12 cellular contexts compared by ENCODE assay signal in genomic region chr20:19981091-19981490, GRCh38. TPM values are rescaled to one million over a fixed set of nuclear protein-coding genes. Genes with fewer than 3 reads are reported as not detected.
DNase-seq lines count a peak whose midpoint lies in the region; ATAC-seq and TF ChIP-seq lines count a peak whose summit lies in the region.
"Had no signal": no experiment of that assay in that cellular context is flagged by ENCODE, and none has a peak within 500 bp of the region (broad histone marks: within the 10 kb centered on the region; RNA-seq: fewer than 3 reads in every experiment).

No MANE protein-coding gene starts in this region.

- H3K27ac ChIP-seq in HEK293 (ENCODE audit: extremely low read depth, low read depth, low read length) (no peak overlapping the region), left ventricle myocardium inferior (replicated peaks) (peak overlapping the region; percentile 96), smooth muscle cell (ENCODE audit: low read depth) (peak overlapping the region; percentile 55)
- H3K27ac ChIP-seq: neutrophil had no signal

- no peak for ATAC-seq in HG03196 (IDR thresholded peaks at IDR 0.05; ENCODE audit: unreplicated experiment)

- H3K9ac ChIP-seq in adipocyte (ENCODE audit: low read length) (no peak overlapping the region), smooth muscle cell (ENCODE audit: low read depth) (no peak overlapping the region)

- no peak for TF ChIP-seq CTCF in HEK293 (tag by site-specific recombination; IDR thresholded peaks at IDR 0.05)
- no peak for TF ChIP-seq CTCF in left ventricle myocardium inferior (IDR thresholded peaks at IDR 0.05; ENCODE audit: borderline replicate concordance)
- no peak for TF ChIP-seq CTCF in smooth muscle cell (IDR thresholded peaks at IDR 0.05; ENCODE audit: borderline replicate concordance, insufficient read depth, poor library complexity, severe bottlenecking)

- peaks cover 13% of the 10 kb centered on the region for H3K4me1 ChIP-seq in HEK293 (ENCODE audit: control insufficient read depth, insufficient read depth, low read length)
- H3K4me1 ChIP-seq in adipocyte (ENCODE audit: control insufficient read depth, insufficient read depth, low read length): peaks cover 46% of the 10 kb centered on the region
- H3K4me1 ChIP-seq in left ventricle myocardium inferior: peaks cover 100% of the 10 kb centered on the region
- peaks cover 32% of the 10 kb centered on the region for H3K4me1 ChIP-seq in smooth muscle cell (ENCODE audit: low read depth)

- DNase-seq in adipocyte (ENCODE audit: low read depth): peak; percentile 20
- no peak for DNase-seq in left ventricle myocardium inferior
- no peak for DNase-seq in smooth muscle cell (lab: John Stamatoyannopoulos, UW; ENCODE audit: unreplicated experiment)
- no peak for DNase-seq in head of caudate nucleus
- DNase-seq in HEK293T (ENCODE audit: extremely low spot score): no peak
- DNase-seq in mesenteric fat pad (ENCODE audit: low spot score): no peak
- DNase-seq: central memory CD4-positive, alpha-beta T cell; DMS79 treated with DMSO at 0.1 percent for 48 hours; NCI-H345 had no signal

- peaks cover 66% of the 10 kb centered on the region for H4K20me1 ChIP-seq in smooth muscle cell (ENCODE audit: low read depth)

- CTCF ChIA-PET in HEK293 (lab: Yijun Ruan, JAX) (interaction anchor here (0.5 to 0.7 kb wide), 2 partner anchors 13 to 54 kb away, joined by 3 read pairs; no protein-coding TSS in a partner anchor), HEK293T (lab: Yijun Ruan, JAX) (interaction anchor here (0.7 kb wide), 1 partner anchor 241 kb away, joined by 3 read pairs; no protein-coding TSS in a partner anchor)

- H3K4me3 ChIP-seq in HEK293 (ENCODE audit: low read depth, low read length) (no peak overlapping the region), adipocyte (ENCODE audit: low read length) (no peak overlapping the region), left ventricle myocardium inferior (no peak overlapping the region), smooth muscle cell (no peak overlapping the region)

- peaks cover 34% of the 10 kb centered on the region for H3F3A ChIP-seq in smooth muscle cell (ENCODE audit: low read depth)

- peaks cover 90% of the 10 kb centered on the region for H3K79me2 ChIP-seq in smooth muscle cell (ENCODE audit: low read depth)

- POLR2A ChIA-PET in HEK293 (lab: Yijun Ruan, JAX) (interaction anchor here (1.5 kb wide), 1 partner anchor 12 kb away, joined by 5 read pairs; no protein-coding TSS in a partner anchor), HEK293T (lab: Yijun Ruan, JAX) (no interaction called here)

- H2AFZ ChIP-seq in smooth muscle cell (ENCODE audit: low read depth): no peak overlapping the region

- H3K9me3 ChIP-seq in HEK293 (ENCODE audit: control insufficient read depth, insufficient read depth, low read depth, low read length) (no peaks in the 10 kb centered on the region), adipocyte (ENCODE audit: control insufficient read depth, low read length) (no peaks in the 10 kb centered on the region), left ventricle myocardium inferior (replicated peaks) (no peaks in the 10 kb centered on the region), smooth muscle cell (replicated peaks; ENCODE audit: low read depth) (no peaks in the 10 kb centered on the region)
- H3K9me3 ChIP-seq: neutrophil had no signal

- peak overlapping the region; percentile 47 for H3K4me2 ChIP-seq in smooth muscle cell

- intact Hi-C loops in left ventricle myocardium inferior (cut with micrococcal nuclease) (no loop called here), head of caudate nucleus (cut with DNase I) (no loop called here)

- no peaks in the 10 kb centered on the region for H3K36me3 ChIP-seq in HEK293 (ENCODE audit: control insufficient read depth in 2 of 2, insufficient read depth in 1 of 2, low read length in 2 of 2)
- no peaks in the 10 kb centered on the region for H3K36me3 ChIP-seq in adipocyte (ENCODE audit: control insufficient read depth, insufficient read depth, low read length, severe bottlenecking)
- peaks cover 29% of the 10 kb centered on the region for H3K36me3 ChIP-seq in left ventricle myocardium inferior
- H3K36me3 ChIP-seq in smooth muscle cell (ENCODE audit: low read depth): peaks cover 3% of the 10 kb centered on the region
- H3K36me3 ChIP-seq: neutrophil had no signal

- no peaks in the 10 kb centered on the region for H3K27me3 ChIP-seq in adipocyte (replicated peaks; ENCODE audit: control insufficient read depth, insufficient read depth, low read length)
- H3K27me3 ChIP-seq in left ventricle myocardium inferior (ENCODE audit: low read depth): no peaks in the 10 kb centered on the region
- H3K27me3 ChIP-seq in smooth muscle cell (ENCODE audit: low read depth): no peaks in the 10 kb centered on the region

- WGBS in smooth muscle cell (ENCODE audit: low lambda C conversion rate): 22% methylated on average over 7 of the region's 7 CpGs

TF ChIP-seq in HEK293, 187 proteins besides CTCF, POLR2A, EP300 and RAD21:
- TF ChIP-seq ZBTB48 (tag by site-specific recombination; IDR thresholded peaks at IDR 0.05): peak; percentile 64; the same call in 1 of the 2 replicates
- 0 out of 2 replicates have a peak, but pooled peaks have one; percentile 12 for TF ChIP-seq ZNF398 (tag by site-specific recombination; IDR thresholded peaks at IDR 0.05)
- peak; percentile 17 for TF ChIP-seq SETDB1 (IDR thresholded peaks at IDR 0.05; ENCODE audit: insufficient read length, low read length)
- TF ChIP-seq ELK4 (IDR thresholded peaks at IDR 0.05; ENCODE audit: borderline replicate concordance, low read depth, low read length): no peak
- no peak for TF ChIP-seq ZNF302 (tag by site-specific recombination; IDR thresholded peaks at IDR 0.05; ENCODE audit: low read depth)
- TF ChIP-seq SP7 (tag by site-specific recombination; IDR thresholded peaks at IDR 0.05): peak; percentile 89
TF ChIP-seq in HEK293: peak in this region for 4.

TF ChIP-seq in HEK293T, 16 proteins besides CTCF, POLR2A, EP300 and RAD21:
- no peak for TF ChIP-seq ZNF384 (IDR thresholded peaks at IDR 0.05)
- no peak for TF ChIP-seq LEF1 (IDR thresholded peaks at IDR 0.05; ENCODE audit: borderline replicate concordance)
- TF ChIP-seq BHLHE40 (IDR thresholded peaks at IDR 0.05; ENCODE audit: borderline replicate concordance): no peak
- no peak for TF ChIP-seq TARDBP (IDR thresholded peaks at IDR 0.05)
- no peak for TF ChIP-seq CTBP1 (IDR thresholded peaks at IDR 0.05; ENCODE audit: borderline replicate concordance)
- TF ChIP-seq FOXK2 (IDR thresholded peaks at IDR 0.05): no peak
- TF ChIP-seq PKNOX1 (IDR thresholded peaks at IDR 0.05): no peak
- TF ChIP-seq SP1 (IDR thresholded peaks at IDR 0.05): no peak
- TF ChIP-seq NFRKB (IDR thresholded peaks at IDR 0.05): no peak
- TF ChIP-seq ELF4 (IDR thresholded peaks at IDR 0.05): no peak
- no peak for TF ChIP-seq SUZ12 (IDR thresholded peaks at IDR 0.05)
- no peak for TF ChIP-seq ARNT (IDR thresholded peaks at IDR 0.05)
- TF ChIP-seq L3MBTL2 (conservative IDR thresholded peaks at IDR 0.05): no peak
- no peak for TF ChIP-seq FOXM1 (IDR thresholded peaks at IDR 0.05; ENCODE audit: borderline replicate concordance)
- TF ChIP-seq HDGF (IDR thresholded peaks at IDR 0.05; ENCODE audit: borderline replicate concordance): no peak

RNA-seq across cellular contexts. Expression of gene NAA20, which starts 36.1 kb away (rescaled TPM):
- total RNA-seq in left ventricle myocardium inferior: 67.5 TPM
- 35.4 and 49.4 TPM in 2 replicates for total RNA-seq in smooth muscle cell
- 96.9 and 101 TPM in 2 replicates for polyA plus RNA-seq in smooth muscle cell
- 71.8 TPM for total RNA-seq in mesenteric fat pad
